Comparison of ENCODE assay signal across 11 cellular contexts in genomic region chr20:45049904-45050471, GRCh38. TPM values are rescaled to one million over a fixed set of nuclear protein-coding genes. Genes with fewer than 3 reads are reported as not detected.
DNase-seq lines count a peak whose midpoint lies in the region; ATAC-seq and TF ChIP-seq lines count a peak whose summit lies in the region.
"Had no signal": no experiment of that assay in that cellular context is flagged by ENCODE, and none has a peak within 500 bp of the region (broad histone marks: within the 10 kb centered on the region; RNA-seq: fewer than 3 reads in every experiment).

No MANE protein-coding gene starts in this region.

- H3K36me3 Mint-ChIP-seq in activated CD4-positive, alpha-beta T cell treated with anti-CD3 and anti-CD28 coated beads, Interleukin-2, amount 10 ng/mL, durations not matched to agents 24 days and 14 days (ENCODE audit: low read depth), result peaks cover 37% of the 10 kb centered on the region

- H4K20me1 ChIP-seq in OCI-LY7 (ENCODE audit: insufficient read depth, low read length), result peaks cover 29% of the 10 kb centered on the region; the same call in 1 of the 2 replicates

- POLR2A ChIA-PET in OCI-LY7 (lab: Charles Lee), result interaction anchor here (0.9 to 3.1 kb wide), 8 partner anchors 10 to 89 kb away, joined by 3 to 25 read pairs (median 4); no protein-coding TSS in a partner anchor

- H3K4me2 ChIP-seq in OCI-LY7 (ENCODE audit: low read length), result peak overlapping the region; percentile 73
- H3K4me2 ChIP-seq: A549 had no signal

- peak overlapping the region; percentile 10 for H3K4me3 ChIP-seq in OCI-LY7 (ENCODE audit: low read depth, low read length, poor library complexity, severe bottlenecking)
- H3K4me3 ChIP-seq: A549, vagina had no signal

- H3K79me2 ChIP-seq in OCI-LY7 (ENCODE audit: insufficient read depth, low read depth, low read length), result peaks cover 66% of the 10 kb centered on the region

- intact Hi-C loops in activated CD4-positive, alpha-beta T cell treated with anti-CD3 and anti-CD28 coated beads, Interleukin-2, amount 10 ng/mL, durations not matched to agents 24 days and 14 days (cut with micrococcal nuclease), result loop anchor here (2.0 kb wide), 1 partner anchor 15 kb away; no protein-coding TSS in a partner anchor
- intact Hi-C loops in OCI-LY7 (cut with micrococcal nuclease; ENCODE audit: unreplicated experiment) (no loop called here), sciatic nerve (cut with DNase I) (no loop called here)

- H3K4me3 Mint-ChIP-seq in activated CD4-positive, alpha-beta T cell treated with anti-CD3 and anti-CD28 coated beads, Interleukin-2, amount 10 ng/mL, durations not matched to agents 24 days and 14 days, result peak overlapping the region; percentile 66

- peaks cover 49% of the 10 kb centered on the region for H3K4me1 Mint-ChIP-seq in activated CD4-positive, alpha-beta T cell treated with anti-CD3 and anti-CD28 coated beads, Interleukin-2, amount 10 ng/mL, durations not matched to agents 24 days and 14 days

- H3K9me2 ChIP-seq in OCI-LY7 (ENCODE audit: insufficient read depth, low read length), result no peaks in the 10 kb centered on the region

- H3K27ac Mint-ChIP-seq in activated CD4-positive, alpha-beta T cell treated with anti-CD3 and anti-CD28 coated beads, Interleukin-2, amount 10 ng/mL, durations not matched to agents 24 days and 14 days, result peak overlapping the region; percentile 86

- H3K36me3 ChIP-seq in OCI-LY7 (ENCODE audit: insufficient read depth, low read length), result peaks cover 59% of the 10 kb centered on the region

- ATAC-seq in sciatic nerve (peak; percentile 51), HG03565 (IDR thresholded peaks at IDR 0.05; ENCODE audit: unreplicated experiment) (no peak), GM18520 (IDR thresholded peaks at IDR 0.05; ENCODE audit: unreplicated experiment) (no peak)
- ATAC-seq: A549 had no signal

- peak; percentile 69 for DNase-seq in activated CD4-positive, alpha-beta T cell treated with anti-CD3 and anti-CD28 coated beads, Interleukin-2, amount 10 ng/mL, durations not matched to agents 24 days and 14 days
- no peak for DNase-seq in activated CD4-positive, alpha-beta T cell treated with anti-CD3 and anti-CD28 coated beads, Interleukin-2, amount 50 U/mL, for 4 hours
- DNase-seq in OCI-LY7 (ENCODE audit: low spot score) (peak; percentile 50), caudate nucleus (lab: John Stamatoyannopoulos, UW) (peak in 45 of 61 donors; percentile 5 to 79 (median 45)), sciatic nerve (ENCODE audit: low spot score) (no peak), NCI-H1417 treated with DMSO at 0.1 percent for 48 hours (lab: John Stamatoyannopoulos, UW) (no peak)
- DNase-seq: mammary epithelial cell had no signal

- no peaks in the 10 kb centered on the region for H3K9me3 ChIP-seq in OCI-LY7 (ENCODE audit: low read length)
- H3K9me3 ChIP-seq: A549, vagina had no signal

- no peak overlapping the region for H2AFZ ChIP-seq in OCI-LY7 (ENCODE audit: low read length)

- H3K27ac ChIP-seq in OCI-LY7 (ENCODE audit: low read depth, low read length, poor library complexity, severe bottlenecking), result peak overlapping the region; percentile 66
- peak overlapping the region; percentile 74 for H3K27ac ChIP-seq in caudate nucleus (ENCODE audit: low read depth, low read length)
- H3K27ac ChIP-seq: A549, vagina had no signal

- no peaks in the 10 kb centered on the region for H3K27me3 Mint-ChIP-seq in activated CD4-positive, alpha-beta T cell treated with anti-CD3 and anti-CD28 coated beads, Interleukin-2, amount 10 ng/mL, durations not matched to agents 24 days and 14 days

- no peak for TF ChIP-seq CTCF in OCI-LY7 (conservative IDR thresholded peaks at IDR 0.05; ENCODE audit: low read length)

- peaks cover 61% of the 10 kb centered on the region for H3K4me1 ChIP-seq in OCI-LY7 (ENCODE audit: insufficient read depth, low read length, poor library complexity, severe bottlenecking)

- no peaks in the 10 kb centered on the region for H3K9me3 Mint-ChIP-seq in activated CD4-positive, alpha-beta T cell treated with anti-CD3 and anti-CD28 coated beads, Interleukin-2, amount 10 ng/mL, durations not matched to agents 24 days and 14 days

- no TSS peak for BruUV-seq in OCI-LY7 (replicated peaks; lab: Mats Ljungman, UMichigan)

- CTCF ChIA-PET in OCI-LY7 (lab: Charles Lee; ENCODE audit: unreplicated experiment), result interaction anchor here (0.9 to 1.1 kb wide), 3 partner anchors 10 to 45 kb away, joined by 3 read pairs; no protein-coding TSS in a partner anchor

RNA-seq across cellular contexts. Expression of gene KCNS1, which starts 50.9 kb away (rescaled TPM):
- total RNA-seq in activated CD4-positive, alpha-beta T cell treated with anti-CD3 and anti-CD28 coated beads, Interleukin-2, amount 10 ng/mL, durations not matched to agents 24 days and 14 days, result 0.30 and 0.47 TPM in 2 replicates
- total RNA-seq in OCI-LY7 (2014; rRNA removed; shearing (Covaris generic)), result not detected in 2 replicates
- total RNA-seq in OCI-LY7 (2022) (not detected in 2 replicates), sciatic nerve (not detected)
- total RNA-seq: vagina had no signal

Comparison
In these comparisons a context has a peak if more than half of its experiments do, and no peak if none do; other contexts are left out.
1. DNase-seq: peak in activated CD4-positive, alpha-beta T cell treated with anti-CD3 and anti-CD28 coated beads, Interleukin-2, amount 10 ng/mL, durations not matched to agents 24 days and 14 days (single experiment), OCI-LY7 (single experiment) and caudate nucleus (45 of 61); none in activated CD4-positive, alpha-beta T cell treated with anti-CD3 and anti-CD28 coated beads, Interleukin-2, amount 50 U/mL, for 4 hours (0 of 2), sciatic nerve (single experiment) and NCI-H1417 treated with DMSO at 0.1 percent for 48 hours (single experiment).